Comparison of ENCODE assay signal across 9 cellular contexts in the genomic region with DNA sequence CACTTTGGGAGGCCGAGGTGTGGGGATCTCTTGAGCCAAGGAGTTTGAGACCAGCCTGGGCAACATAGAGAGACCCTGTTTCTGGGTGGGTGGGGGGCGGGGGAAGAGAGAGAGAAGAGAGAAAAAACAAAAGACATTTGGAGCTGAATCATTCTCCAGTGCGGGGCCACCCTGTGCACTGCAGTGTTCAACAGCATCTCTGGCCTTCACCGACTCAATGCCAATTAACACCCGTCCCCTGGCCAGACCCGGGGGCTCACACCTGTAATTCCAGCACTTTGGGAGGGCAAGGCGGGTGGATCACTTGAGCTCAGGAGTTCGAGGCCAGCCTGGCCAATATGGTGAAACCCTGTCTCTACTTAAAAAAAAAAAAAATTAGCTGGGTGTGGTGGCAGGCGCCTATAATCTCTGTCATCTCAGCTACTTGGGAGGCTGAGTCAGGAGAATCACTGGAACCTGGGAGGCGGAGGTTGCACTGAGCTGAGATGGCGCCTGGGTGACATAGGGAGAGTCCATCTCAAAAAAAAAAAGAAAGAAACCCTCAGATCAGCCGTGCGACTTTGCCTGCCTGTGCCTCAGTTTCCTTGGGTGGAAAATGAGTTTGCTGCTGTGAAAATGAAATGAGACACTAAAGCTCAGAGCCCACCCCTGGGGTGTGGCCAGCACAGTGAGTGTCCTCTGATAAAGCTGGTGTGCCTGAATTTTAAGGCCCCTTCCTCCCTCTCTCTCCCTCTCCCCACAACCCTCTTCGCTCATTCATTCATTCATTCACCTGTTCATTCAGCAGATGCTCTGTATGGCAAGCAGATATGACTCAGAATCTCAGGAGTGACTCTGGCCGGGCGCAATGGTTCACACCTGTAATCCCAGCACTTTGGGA. TPM values are rescaled to one million over a fixed set of nuclear protein-coding genes. Genes with fewer than 3 reads are reported as not detected.
DNase-seq lines count a peak whose midpoint lies in the region; ATAC-seq and TF ChIP-seq lines count a peak whose summit lies in the region.
"Had no signal": no experiment of that assay in that cellular context is flagged by ENCODE, and none has a peak within 500 bp of the region (broad histone marks: within the 10 kb centered on the region; RNA-seq: fewer than 3 reads in every experiment).

No MANE protein-coding gene starts in this region.

- POLR2A ChIA-PET in activated CD4-positive, alpha-beta memory T cell treated with anti-CD3 and anti-CD28 coated beads for 36 hours (lab: Charles Lee): interaction anchor here (0.5 to 4.0 kb wide), 7 partner anchors 8 to 1593 kb away, joined by 3 to 29 read pairs (median 13); no protein-coding TSS in a partner anchor

- no peak overlapping the region for H2AFZ ChIP-seq in fibroblast of lung (ENCODE audit: low read length)

- peaks cover 11% of the 10 kb centered on the region for H3K79me2 ChIP-seq in fibroblast of lung (ENCODE audit: control insufficient read depth, insufficient read depth, low read length)

- H3K4me2 ChIP-seq in fibroblast of lung (ENCODE audit: extremely low read depth, insufficient read depth, low read length): no peak overlapping the region

- H3K4me3 Mint-ChIP-seq in activated CD4-positive, alpha-beta memory T cell treated with anti-CD3 and anti-CD28 coated beads for 36 hours: peak overlapping the region; percentile 40

- H3K9me3 Mint-ChIP-seq in activated CD4-positive, alpha-beta memory T cell treated with anti-CD3 and anti-CD28 coated beads for 36 hours: no peaks in the 10 kb centered on the region

- peak overlapping the region; percentile 79 for H3K27ac Mint-ChIP-seq in activated CD4-positive, alpha-beta memory T cell treated with anti-CD3 and anti-CD28 coated beads for 36 hours

- H3K27me3 ChIP-seq in heart left ventricle: no peaks in the 10 kb centered on the region
- H3K27me3 ChIP-seq in fibroblast of lung (ENCODE audit: control insufficient read depth, insufficient read depth, low read length): no peaks in the 10 kb centered on the region
- H3K27me3 ChIP-seq in thymus (ENCODE audit: control insufficient read depth, insufficient read depth): peaks cover 15% of the 10 kb centered on the region
- H3K27me3 ChIP-seq: ovary had no signal

- H3K27ac ChIP-seq in heart left ventricle (peak overlapping the region; percentile 22 to 99 (median 84)), fibroblast of lung (ENCODE audit: insufficient read depth, low read length) (peak overlapping the region; percentile 9), thymus (ENCODE audit: low read depth) (peak overlapping the region; percentile 25), substantia nigra (ENCODE audit: low read depth, low read length, poor library complexity, severe bottlenecking) (no peak overlapping the region)

- peaks cover 11% of the 10 kb centered on the region for H3K36me3 Mint-ChIP-seq in activated CD4-positive, alpha-beta memory T cell treated with anti-CD3 and anti-CD28 coated beads for 36 hours

- H3K4me3 ChIP-seq in heart left ventricle (peak overlapping the region in 1 of 12 donors; percentile 5), fibroblast of lung (replicated peaks in 1 of 4; ENCODE audit: control extremely low read depth in 1 of 4, insufficient read depth in 1 of 4, low read depth in 3 of 4, low read length in 4 of 4) (no peak overlapping the region), thymus (ENCODE audit: low read length) (no peak overlapping the region)
- H3K4me3 ChIP-seq: ovary had no signal

- H4K20me1 ChIP-seq in fibroblast of lung (ENCODE audit: control insufficient read depth, extremely low read depth, insufficient read depth, low read length): no peaks in the 10 kb centered on the region

- CTCF ChIA-PET in activated CD4-positive, alpha-beta memory T cell treated with anti-CD3 and anti-CD28 coated beads for 36 hours (lab: Charles Lee): interaction anchor here (0.6 to 4.5 kb wide), 9 partner anchors 8 to 146 kb away, joined by 3 to 24 read pairs (median 5); a partner anchor contains a TSS

- peaks cover 7 to 30% (median 24%) of the 10 kb centered on the region in 9 donors for H3K36me3 ChIP-seq in heart left ventricle
- peaks cover 13% of the 10 kb centered on the region for H3K36me3 ChIP-seq in fibroblast of lung (ENCODE audit: control insufficient read depth, insufficient read depth, low read length)
- peaks cover 10% of the 10 kb centered on the region for H3K36me3 ChIP-seq in thymus (ENCODE audit: control insufficient read depth, insufficient read depth)
- H3K36me3 ChIP-seq: ovary had no signal

- no peak for ATAC-seq in heart left ventricle
- no peak for ATAC-seq in left ventricle myocardium superior

- H3K4me1 Mint-ChIP-seq in activated CD4-positive, alpha-beta memory T cell treated with anti-CD3 and anti-CD28 coated beads for 36 hours (ENCODE audit: low read depth): peaks cover 53% of the 10 kb centered on the region

- intact Hi-C loops in heart left ventricle (cut with DNase I): loop anchor here in 4 of 10 donors (2.0 to 5.0 kb wide), 3 partner anchors 51 to 54 kb away; no protein-coding TSS in a partner anchor
- intact Hi-C loops in left ventricle myocardium superior (cut with micrococcal nuclease): no loop called here
- intact Hi-C loops in activated CD4-positive, alpha-beta memory T cell treated with anti-CD3 and anti-CD28 coated beads for 36 hours (cut with micrococcal nuclease): loop anchor here (1.0 to 10.0 kb wide), 3 partner anchors 11 to 216 kb away; a partner anchor contains a TSS

- TF ChIP-seq CTCF in heart left ventricle (IDR thresholded peaks at IDR 0.05) (no peak), fibroblast of lung (conservative IDR thresholded peaks at IDR 0.05 in 1 of 2, IDR thresholded peaks at IDR 0.05 in 1 of 2; ENCODE audit: low read depth in 1 of 2, low read length in 2 of 2) (no peak)

- H3K9me3 ChIP-seq in heart left ventricle (no peaks in the 10 kb centered on the region), fibroblast of lung (ENCODE audit: control insufficient read depth, insufficient read depth, low read depth, low read length) (no peaks in the 10 kb centered on the region), thymus (ENCODE audit: control insufficient read depth) (no peaks in the 10 kb centered on the region)
- H3K9me3 ChIP-seq: ovary had no signal

- 54 to 85% (median 76%) methylated on average over 14 to 16 of the region's 16 CpGs for WGBS in heart left ventricle, 4 donors
- WGBS in thymus: 95% methylated on average over 16 of the region's 16 CpGs

- H3K4me1 ChIP-seq in heart left ventricle (peaks cover 0 to 66% (median 22%) of the 10 kb centered on the region in 12 donors), fibroblast of lung (ENCODE audit: control insufficient read depth, extremely low read depth, insufficient read depth, low read length) (peaks cover 8% of the 10 kb centered on the region), thymus (ENCODE audit: control insufficient read depth, insufficient read depth, low read length) (peaks cover 11% of the 10 kb centered on the region)

- peak in 1 of 2 donors; percentile 6 for TF ChIP-seq POLR2A in heart left ventricle (IDR thresholded peaks at IDR 0.05)

- DNase-seq in heart left ventricle (no peak), left ventricle myocardium superior (no peak), fibroblast of lung (ENCODE audit: low read depth in 2 of 2) (no peak), NCI-H524 treated with DMSO at 0.1 percent for 48 hours (lab: John Stamatoyannopoulos, UW) (no peak), substantia nigra (lab: John Stamatoyannopoulos, UW) (no peak), medulla oblongata (ENCODE audit: extremely low spot score) (no peak)
- DNase-seq in activated CD4-positive, alpha-beta memory T cell treated with anti-CD3 and anti-CD28 coated beads for 36 hours: peak; percentile 64

- no peak overlapping the region for H3K9ac ChIP-seq in fibroblast of lung (ENCODE audit: insufficient read depth, low read length)

- H3K27me3 Mint-ChIP-seq in activated CD4-positive, alpha-beta memory T cell treated with anti-CD3 and anti-CD28 coated beads for 36 hours: peaks cover 16% of the 10 kb centered on the region

RNA-seq across cellular contexts. Expression of a gene that starts 6.4 kb away (rescaled TPM):
- total RNA-seq in heart left ventricle (10 to 100 TPM; 28.0 to 87.2 (median 45.0) TPM), left ventricle myocardium superior (72.1 TPM), fibroblast of lung (3.3 and 19.2 TPM in 2 replicates)
- polyA plus RNA-seq in heart left ventricle (10 to 100 TPM; 14.4 to 24.2 TPM), fibroblast of lung (6.7 and 11.5 TPM in 2 replicates), thymus (16.5 TPM)
- 1 to 10 TPM; 1.7 TPM for total RNA-seq in activated CD4-positive, alpha-beta memory T cell treated with anti-CD3 and anti-CD28 coated beads for 36 hours
- polyA plus RNA-seq in fibroblast of lung (2012): 27.0 and 30.4 TPM in 2 replicates
- 7.7 and 14.6 TPM in 2 replicates for polyA minus RNA-seq in fibroblast of lung (ENCODE audit: low replicate concordance)
